In genomic region chr7:130486114-130486962, GRCh38 we compare ENCODE assay signal across 8 cellular contexts. TPM values are rescaled to one million over a fixed set of nuclear protein-coding genes. Genes with fewer than 3 reads are reported as not detected.
DNase-seq lines count a peak whose midpoint lies in the region; TF ChIP-seq lines count a peak whose summit lies in the region.

No MANE protein-coding gene starts in this region.

- TF ChIP-seq RAD21 in neural cell (conservative IDR thresholded peaks at IDR 0.05), result no peak

- TF ChIP-seq CTCF in esophagus squamous epithelium (IDR thresholded peaks at IDR 0.05), result peak; percentile 68 to 82 (median 76)
- no peak for TF ChIP-seq CTCF in neural cell (IDR thresholded peaks at IDR 0.05; ENCODE audit: poor library complexity, severe bottlenecking)
- TF ChIP-seq CTCF in testis (IDR thresholded peaks at IDR 0.05), result peak; percentile 66 to 72 (median 69)

- no peak for TF ChIP-seq EP300 in neural cell (conservative IDR thresholded peaks at IDR 0.05; ENCODE audit: poor library complexity, severe bottlenecking)

- intact Hi-C loops in esophagus squamous epithelium (cut with DNase I) (no loop called here), testis (cut with DNase I; ENCODE audit: low total_unique reads) (no loop called here)

- H3K9me3 ChIP-seq in esophagus squamous epithelium (no peaks in the 10 kb centered on the region), neural cell (ENCODE audit: low read length) (no peaks in the 10 kb centered on the region), testis (no peaks in the 10 kb centered on the region)

- DNase-seq in CD1c-positive myeloid dendritic cell (ENCODE audit: extremely low spot score), result peak; percentile 55
- DNase-seq in H7, result peak; percentile 95
- DNase-seq in NCI-H748 treated with DMSO at 0.1 percent for 48 hours (lab: John Stamatoyannopoulos, UW), result peak; percentile 31
- peak; percentile 70 to 73 for DNase-seq in activated T-cell treated with anti-CD3 and anti-CD28 coated beads, Interleukin-2, amount 50 U/mL, for 48 hours
- no peak for DNase-seq in esophagus squamous epithelium (lab: John Stamatoyannopoulos, UW)
- DNase-seq in testis, result peak; percentile 89
- no peak for DNase-seq in GM19240 (ENCODE audit: insufficient read length, low spot score)

- peak overlapping the region; percentile 76 for H3K9ac ChIP-seq in neural cell (ENCODE audit: low read length)

- TF ChIP-seq POLR2A in esophagus squamous epithelium (IDR thresholded peaks at IDR 0.05), result no peak
- TF ChIP-seq POLR2A in testis (IDR thresholded peaks at IDR 0.05), result no peak

- H3K4me3 ChIP-seq in H7 (ENCODE audit: insufficient read depth, low read depth, low read length) (peak overlapping the region; percentile 78), esophagus squamous epithelium (peak overlapping the region; percentile 40 to 68 (median 50)), neural cell (ENCODE audit: low read length) (peak overlapping the region; percentile 57), testis (peak overlapping the region; percentile 47 to 69)

- H3K4me1 ChIP-seq in esophagus squamous epithelium (peaks cover 7 to 26% (median 10%) of the 10 kb centered on the region in 3 donors), testis (peaks cover 17% of the 10 kb centered on the region)

- H3K79me2 ChIP-seq in neural cell (replicated peaks; ENCODE audit: insufficient read depth, low read length), result peaks cover 7% of the 10 kb centered on the region

- peaks cover 3% of the 10 kb centered on the region for H3F3A ChIP-seq in neural cell (ENCODE audit: insufficient read depth, low read length, poor library complexity, severe bottlenecking)

- H2AFZ ChIP-seq in neural cell (ENCODE audit: low read depth, low read length), result peak overlapping the region; percentile 71

- peak overlapping the region; percentile 45 for H3K4me2 ChIP-seq in neural cell (ENCODE audit: low read length)

- H3K9me2 ChIP-seq in neural cell (ENCODE audit: insufficient read depth, low read length), result no peaks in the 10 kb centered on the region

- H3K36me3 ChIP-seq in H7 (replicated peaks; ENCODE audit: control insufficient read depth, insufficient read depth, low read length) (no peaks in the 10 kb centered on the region), esophagus squamous epithelium (no peaks in the 10 kb centered on the region), neural cell (ENCODE audit: insufficient read depth, low read length) (no peaks in the 10 kb centered on the region), testis (ENCODE audit: low read depth, missing control alignments) (no peaks in the 10 kb centered on the region)

- H3K27me3 ChIP-seq in H7 (ENCODE audit: control insufficient read depth, insufficient read depth, low read length) (peaks cover 1% of the 10 kb centered on the region; the same call in 1 of the 2 replicates), esophagus squamous epithelium (peaks cover 0 to 65% (median 0%) of the 10 kb centered on the region in 4 donors), neural cell (ENCODE audit: insufficient read depth, low read depth, low read length) (no peaks in the 10 kb centered on the region), testis (no peaks in the 10 kb centered on the region)

- no peaks in the 10 kb centered on the region for H4K20me1 ChIP-seq in neural cell (ENCODE audit: insufficient read depth)

- peak overlapping the region; percentile 2 to 36 (median 19) for H3K27ac ChIP-seq in esophagus squamous epithelium
- H3K27ac ChIP-seq in neural cell (ENCODE audit: low read length), result peak overlapping the region; percentile 97
- no peak overlapping the region for H3K27ac ChIP-seq in testis

- 4 to 25% methylated on average over 10 to 11 of the region's 69 CpGs for WGBS in esophagus squamous epithelium, 2 donors
- WGBS in testis, 2 donors, result 35 to 40% methylated on average over 32 to 69 of the region's 69 CpGs

TF ChIP-seq in neural cell, 6 proteins besides CTCF, POLR2A, EP300 and RAD21:
- TF ChIP-seq EZH2 (IDR thresholded peaks at IDR 0.05; ENCODE audit: borderline replicate concordance, insufficient read depth, low read length, poor library complexity, severe bottlenecking) (no peak), REST (IDR thresholded peaks at IDR 0.05; ENCODE audit: borderline replicate concordance) (no peak), MXI1 (conservative IDR thresholded peaks at IDR 0.05; ENCODE audit: poor library complexity, severe bottlenecking) (no peak), TAF1 (IDR thresholded peaks at IDR 0.05; ENCODE audit: low read depth) (no peak), SMC3 (conservative IDR thresholded peaks at IDR 0.05; ENCODE audit: poor library complexity) (no peak), POLR2AphosphoS5 (IDR thresholded peaks at IDR 0.05) (no peak)

RNA-seq across cellular contexts. Expression of gene MEST, which starts 5.5 kb away (rescaled TPM):
- 154 and 166 TPM in 2 replicates for total RNA-seq in H7 (2014; rRNA removed; shearing (Covaris generic))
- total RNA-seq in esophagus squamous epithelium (10 to 100 TPM in 2 of 4 donors, 1 to 10 TPM in 2; 5.2 to 14.0 (median 9.3) TPM), testis (10 to 100 TPM; 32.5 to 36.5 TPM)
- polyA plus RNA-seq in neural cell (136 and 153 TPM in 2 replicates), testis (ENCODE audit: insufficient read depth, low read depth, low replicate concordance) (65.2 TPM)
- polyA minus RNA-seq in neural cell, result 597 and 698 TPM in 2 replicates

RNA-seq across cellular contexts. Expression of gene CEP41, which starts 45.5 kb away (rescaled TPM):
- 6.9 and 8.1 TPM in 2 replicates for total RNA-seq in H7 (2014; rRNA removed; shearing (Covaris generic))
- total RNA-seq in esophagus squamous epithelium (1 to 10 TPM; 1.9 to 6.8 (median 3.2) TPM), testis (10 to 100 TPM; 59.0 to 91.6 TPM)
- polyA plus RNA-seq in neural cell (47.0 and 47.5 TPM in 2 replicates), testis (ENCODE audit: insufficient read depth, low read depth, low replicate concordance) (209 TPM)
- polyA minus RNA-seq in neural cell, result 44.6 and 49.2 TPM in 2 replicates

Comparison
In these comparisons a context has a peak if more than half of its experiments do, and no peak if none do; other contexts are left out.
1. DNase-seq: peak in CD1c-positive myeloid dendritic cell (single experiment), H7 (single experiment), NCI-H748 treated with DMSO at 0.1 percent for 48 hours (single experiment), activated T-cell treated with anti-CD3 and anti-CD28 coated beads, Interleukin-2, amount 50 U/mL, for 48 hours (2 of 2) and testis (single experiment); none in esophagus squamous epithelium (single experiment) and GM19240 (single experiment).
2. H3K27ac ChIP-seq: peak in esophagus squamous epithelium (4 of 4) and neural cell (single experiment); none in testis (0 of 2).
3. Peak in every context shown above with its lines, with median percentiles within 50 percentile points of each other: H3K4me3 ChIP-seq.